19 cellular contexts compared by ENCODE assay signal in genomic region chr22:19526702-19527111, GRCh38. TPM values are rescaled to one million over a fixed set of nuclear protein-coding genes. Genes with fewer than 3 reads are reported as not detected.
"Had no signal": no experiment of that assay in that cellular context is flagged by ENCODE, and none has a peak within 500 bp of the region (broad histone marks: within the 10 kb centered on the region; RNA-seq: fewer than 3 reads in every experiment).

No MANE protein-coding gene starts in this region.

- H3K27ac ChIP-seq: brain microvascular endothelial cell, neural progenitor cell, pancreas, tibial artery had no signal

- H3K9ac ChIP-seq: neural progenitor cell had no signal

- H3K4me3 ChIP-seq: neural progenitor cell, pancreas, tibial artery had no signal

- ATAC-seq: activated CD8-positive, alpha-beta T cell treated with anti-CD3 and anti-CD28 coated beads, Interleukin-2, amount 10 ng/mL, durations not matched to agents 7 days and 5 days; pancreas; stimulated activated memory B cell treated with anti-CD40 and anti-IgM and Interleukin-4, amounts not matched to agents 10 μg/mL and 1 μg/mL and 100 μg/mL, for 72 hours had no signal

- H3K9me3 ChIP-seq: pancreas, tibial artery had no signal

- H3K4me3 Mint-ChIP-seq: activated CD4-positive, alpha-beta T cell treated with anti-CD3 and anti-CD28 coated beads, Interleukin-2, amount 10 ng/mL, durations not matched to agents 24 days and 14 days; activated CD8-positive, alpha-beta T cell treated with anti-CD3 and anti-CD28 coated beads, Interleukin-2, amount 10 ng/mL, durations not matched to agents 7 days and 5 days; activated naive CD8-positive, alpha-beta T cell; neural progenitor cell; stimulated activated memory B cell treated with anti-CD40 and anti-IgM and Interleukin-4, amounts not matched to agents 10 μg/mL and 1 μg/mL and 100 μg/mL, for 72 hours had no signal

- H3K36me3 Mint-ChIP-seq: activated naive CD8-positive, alpha-beta T cell; neural progenitor cell; stimulated activated memory B cell treated with anti-CD40 and anti-IgM and Interleukin-4, amounts not matched to agents 10 μg/mL and 1 μg/mL and 100 μg/mL, for 72 hours had no signal

- DNase-seq: activated CD4-positive, alpha-beta T cell treated with anti-CD3 and anti-CD28 coated beads, Interleukin-2, amount 10 ng/mL, durations not matched to agents 24 days and 14 days; activated CD4-positive, CD25-positive, alpha-beta regulatory T cell; activated CD8-positive, alpha-beta memory T cell treated with anti-CD3 and anti-CD28 coated beads, Interleukin-2, amount 50 U/mL, for 4 hours; activated CD8-positive, alpha-beta T cell treated with anti-CD3 and anti-CD28 coated beads, Interleukin-2, amount 10 ng/mL, durations not matched to agents 7 days and 5 days; activated gamma-delta T cell treated with Interleukin-2 at 50 U/mL for 16 hours; activated T-cell treated with anti-CD3 and anti-CD28 coated beads, Interleukin-2, amount 50 U/mL, for 48 hours; brain microvascular endothelial cell; effector CD8-positive, alpha-beta T cell; foreskin fibroblast; glutamatergic neuron; kidney glomerular epithelial cell; midbrain; pancreas; stimulated activated CD4-positive, alpha-beta T cell treated with anti-CD3 and anti-CD28 coated beads, Interleukin-2, amount 100 ng/mL, for 48 hours; T-helper 2 cell had no signal

- H3K27ac Mint-ChIP-seq: activated CD4-positive, alpha-beta T cell treated with anti-CD3 and anti-CD28 coated beads, Interleukin-2, amount 10 ng/mL, durations not matched to agents 24 days and 14 days; activated CD8-positive, alpha-beta T cell treated with anti-CD3 and anti-CD28 coated beads, Interleukin-2, amount 10 ng/mL, durations not matched to agents 7 days and 5 days; activated naive CD8-positive, alpha-beta T cell; stimulated activated memory B cell treated with anti-CD40 and anti-IgM and Interleukin-4, amounts not matched to agents 10 μg/mL and 1 μg/mL and 100 μg/mL, for 72 hours had no signal

- H3K36me3 ChIP-seq: brain microvascular endothelial cell, neural progenitor cell, pancreas, tibial artery had no signal

RNA-seq across cellular contexts. Expression of gene CLDN5, which starts 2.5 kb away (rescaled TPM):
- total RNA-seq: activated CD8-positive, alpha-beta T cell treated with anti-CD3 and anti-CD28 coated beads, Interleukin-2, amount 10 ng/mL, durations not matched to agents 7 days and 5 days had no signal
